23 cellular contexts compared by ENCODE assay signal in genomic region chr3:114893361-114893760, GRCh38.
DNase-seq lines count a peak whose midpoint lies in the region; ATAC-seq, FAIRE-seq and TF ChIP-seq lines count a peak whose summit lies in the region.
"Had no signal": no experiment of that assay in that cellular context is flagged by ENCODE, and none has a peak within 500 bp of the region (broad histone marks: within the 10 kb centered on the region; RNA-seq: fewer than 3 reads in every experiment).

No MANE protein-coding gene starts in this region.

- no peak overlapping the region for H3K9ac ChIP-seq in kidney (ENCODE audit: low read length in 2 of 2)
- H3K9ac ChIP-seq: BLaER1, GM23248, SK-N-SH had no signal

- no peaks in the 10 kb centered on the region for H3K27me3 ChIP-seq in SJCRH30
- H3K27me3 ChIP-seq in pancreas, result no peaks in the 10 kb centered on the region
- H3K27me3 ChIP-seq: BLaER1 had no signal

- FAIRE-seq in kidney (lab: Jason Lieb, UNC), result no peak
- FAIRE-seq in pancreas (lab: Jason Lieb, UNC), result no peak
- FAIRE-seq: G401.6, GM12892 had no signal

- H3K9me3 ChIP-seq in SJCRH30 (replicated peaks), result no peaks in the 10 kb centered on the region
- H3K9me3 ChIP-seq in kidney (ENCODE audit: control insufficient read depth in 1 of 2, low read length in 2 of 2), result no peaks in the 10 kb centered on the region
- H3K9me3 ChIP-seq in pancreas, result no peaks in the 10 kb centered on the region
- H3K9me3 ChIP-seq: BLaER1, SK-N-SH had no signal

- H3K27ac ChIP-seq in SJCRH30 (peak overlapping the region; percentile 65), kidney (ENCODE audit: low read depth in 2 of 2, low read length in 2 of 2) (peak overlapping the region; percentile 5 to 23), pancreas (peak overlapping the region; percentile 18 to 63 (median 43))
- H3K27ac ChIP-seq: BLaER1, GM23248 had no signal

- intact Hi-C loops in kidney (cut with DNase I) (no loop called here), pancreas (cut with DNase I) (no loop called here)

- in situ Hi-C loops in G401 (cut with HindIII; ENCODE audit: low sequenced_read_pairs), result no loop called here

- H3K36me3 ChIP-seq in SJCRH30 (no peaks in the 10 kb centered on the region), kidney (ENCODE audit: control insufficient read depth in 1 of 2, insufficient read depth in 2 of 2, low read length in 2 of 2) (no peaks in the 10 kb centered on the region), pancreas (no peaks in the 10 kb centered on the region)
- H3K36me3 ChIP-seq: BLaER1 had no signal

- DNase-seq in G401 (ENCODE audit: low spot score) (peak; percentile 70), SJCRH30 (no peak), kidney (no peak), pancreas (no peak), D341Med (ENCODE audit: low spot score) (no peak)
- DNase-seq in activated naive CD4-positive, alpha-beta T cell (lab: John Stamatoyannopoulos, UW), result no peak
- no peak for DNase-seq in activated CD4-positive, alpha-beta T cell treated with anti-CD3 and anti-CD28 coated beads for 1 hour
- DNase-seq: ACHN; CD4-positive, alpha-beta T cell; COR-L47; DMS153; GM23248; H9; HFFc6; KG1; NCI-H1105; NCI-H2029 treated with DMSO at 0.1 percent for 48 hours; NCI-H526; PC-3; SK-N-SH had no signal

- peaks cover 15% of the 10 kb centered on the region for H3K4me1 ChIP-seq in SJCRH30
- peaks cover 3 to 10% of the 10 kb centered on the region in 2 donors for H3K4me1 ChIP-seq in kidney (ENCODE audit: control insufficient read depth in 1 of 2, insufficient read depth in 1 of 2, low read depth in 1 of 2, low read length in 2 of 2)
- peaks cover 20 to 46% (median 33%) of the 10 kb centered on the region in 3 donors for H3K4me1 ChIP-seq in pancreas
- H3K4me1 ChIP-seq: BLaER1 had no signal

- TF ChIP-seq CTCF in kidney (IDR thresholded peaks at IDR 0.05; ENCODE audit: borderline replicate concordance, extremely low read depth, insufficient read depth) (no peak), pancreas (IDR thresholded peaks at IDR 0.05) (no peak)

- peak in 3 of 4 donors; percentile 15 to 39 (median 26) for ATAC-seq in pancreas
- ATAC-seq: PC-3 had no signal

- H3K4me3 ChIP-seq in SJCRH30 (no peak overlapping the region), kidney (ENCODE audit: low read length in 2 of 2) (no peak overlapping the region), pancreas (no peak overlapping the region)
- H3K4me3 ChIP-seq: BLaER1, GM23248 had no signal

Comparison
In these comparisons a context has a peak if more than half of its experiments do, and no peak if none do; other contexts are left out.
1. H3K27ac ChIP-seq: peak in every context shown above with its lines; median percentile 65 in SJCRH30; 43 in pancreas; 14 in kidney.